17 cellular contexts compared by ENCODE assay signal in the genomic region with DNA sequence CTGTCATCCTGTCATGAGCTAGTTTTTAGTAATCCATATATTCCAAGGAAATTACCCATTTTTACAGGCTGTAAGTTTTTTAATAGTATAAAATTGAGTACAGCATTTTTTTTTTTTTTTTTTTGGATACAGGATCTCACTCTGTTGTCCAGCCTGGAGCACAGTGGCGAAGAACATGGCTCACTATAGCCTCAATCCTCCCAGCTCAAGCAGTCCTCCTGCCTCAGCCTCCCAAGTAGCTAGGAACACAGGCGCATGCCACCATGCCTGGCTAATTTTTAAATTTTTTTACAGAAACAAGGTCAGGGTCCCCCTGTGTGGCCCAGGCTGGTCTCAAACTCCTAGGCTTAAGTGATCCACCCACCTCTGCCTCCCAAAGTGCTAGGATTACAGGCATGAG. TPM values are rescaled to one million over a fixed set of nuclear protein-coding genes. Genes with fewer than 3 reads are reported as not detected.
DNase-seq lines count a peak whose midpoint lies in the region; ATAC-seq and TF ChIP-seq lines count a peak whose summit lies in the region.
"Had no signal": no experiment of that assay in that cellular context is flagged by ENCODE, and none has a peak within 500 bp of the region (broad histone marks: within the 10 kb centered on the region; RNA-seq: fewer than 3 reads in every experiment).

No MANE protein-coding gene starts in this region.

- peaks cover 0 to 55% (median 39%) of the 10 kb centered on the region in 4 donors for H3K36me3 ChIP-seq in stomach

- peaks cover 46% of the 10 kb centered on the region for H3K4me1 Mint-ChIP-seq in activated T-cell treated with anti-CD3 and anti-CD28 coated beads, Interleukin-2, amount 50 U/mL, for 24 hours (ENCODE audit: low read depth)
- peaks cover 32% of the 10 kb centered on the region for H3K4me1 Mint-ChIP-seq in activated T-cell treated with anti-CD3 and anti-CD28 coated beads, Interleukin-2, amount 50 U/mL, for 4 hours (ENCODE audit: low read depth)
- peaks cover 23% of the 10 kb centered on the region for H3K4me1 Mint-ChIP-seq in activated T-helper 17 cell treated with anti-CD3 and anti-CD28 coated beads, Interleukin-2, amount 50 U/mL, for 72 hours
- peaks cover 13 to 44% of the 10 kb centered on the region in 2 donors for H3K4me1 Mint-ChIP-seq in effector memory CD8-positive, alpha-beta T cell (ENCODE audit: low read depth in 2 of 2)
- peaks cover 48% of the 10 kb centered on the region for H3K4me1 Mint-ChIP-seq in stimulated activated effector memory CD8-positive, alpha-beta T cell treated with anti-CD3 and anti-CD28 coated beads, Interleukin-12 subunit alpha, Interleukin-12 subunit beta, amount 100 ng/mL, for 72 hours

- H3K9me3 ChIP-seq in stomach: no peaks in the 10 kb centered on the region
- H3K9me3 ChIP-seq: Caco-2 had no signal

- no peaks in the 10 kb centered on the region for H3K27me3 ChIP-seq in stomach

- no peak for TF ChIP-seq CTCF in stomach (IDR thresholded peaks at IDR 0.05)

- DNase-seq in activated T-cell treated with anti-CD3 and anti-CD28 coated beads, Interleukin-2, amount 50 U/mL, for 24 hours: no peak
- DNase-seq in activated T-cell treated with anti-CD3 and anti-CD28 coated beads, Interleukin-2, amount 50 U/mL, for 4 hours: no peak
- DNase-seq in effector memory CD8-positive, alpha-beta T cell: no peak
- DNase-seq in stimulated activated effector memory CD8-positive, alpha-beta T cell treated with anti-CD3 and anti-CD28 coated beads, Interleukin-12 subunit alpha, Interleukin-12 subunit beta, amount 100 ng/mL, for 72 hours (ENCODE audit: low spot score in 2 of 2): no peak
- DNase-seq in NCI-H187 (lab: John Stamatoyannopoulos, UW): no peak
- no peak for DNase-seq in iPS-NIHi7 (ENCODE audit: extremely low spot score)
- DNase-seq in stomach: no peak
- DNase-seq: Caco-2; CD8-positive, alpha-beta memory T cell; DND-41; GDM1; GM23248; H7 had no signal

- peak overlapping the region; percentile 6 for H3K27ac Mint-ChIP-seq in activated T-cell treated with anti-CD3 and anti-CD28 coated beads, Interleukin-2, amount 50 U/mL, for 24 hours
- peak overlapping the region; percentile 71 for H3K27ac Mint-ChIP-seq in activated T-helper 17 cell treated with anti-CD3 and anti-CD28 coated beads, Interleukin-2, amount 50 U/mL, for 72 hours
- H3K27ac Mint-ChIP-seq in effector memory CD8-positive, alpha-beta T cell: peak overlapping the region; percentile 66 to 75
- peak overlapping the region; percentile 82 for H3K27ac Mint-ChIP-seq in stimulated activated effector memory CD8-positive, alpha-beta T cell treated with anti-CD3 and anti-CD28 coated beads, Interleukin-12 subunit alpha, Interleukin-12 subunit beta, amount 100 ng/mL, for 72 hours

- TF ChIP-seq EP300 in stomach (IDR thresholded peaks at IDR 0.05): no peak

- no peak overlapping the region for H3K27ac ChIP-seq in stomach
- H3K27ac ChIP-seq: 22Rv1, GM23248, HL-60 had no signal

- H3K36me3 Mint-ChIP-seq in activated T-cell treated with anti-CD3 and anti-CD28 coated beads, Interleukin-2, amount 50 U/mL, for 24 hours (ENCODE audit: low read depth): peaks cover 87% of the 10 kb centered on the region
- peaks cover 54% of the 10 kb centered on the region for H3K36me3 Mint-ChIP-seq in activated T-cell treated with anti-CD3 and anti-CD28 coated beads, Interleukin-2, amount 50 U/mL, for 4 hours (ENCODE audit: insufficient read depth)
- peaks cover 100% of the 10 kb centered on the region for H3K36me3 Mint-ChIP-seq in activated T-helper 17 cell treated with anti-CD3 and anti-CD28 coated beads, Interleukin-2, amount 50 U/mL, for 72 hours (ENCODE audit: low read depth)
- H3K36me3 Mint-ChIP-seq in effector memory CD8-positive, alpha-beta T cell (ENCODE audit: insufficient read depth): peaks cover 51% of the 10 kb centered on the region
- peaks cover 99% of the 10 kb centered on the region for H3K36me3 Mint-ChIP-seq in stimulated activated effector memory CD8-positive, alpha-beta T cell treated with anti-CD3 and anti-CD28 coated beads, Interleukin-12 subunit alpha, Interleukin-12 subunit beta, amount 100 ng/mL, for 72 hours

- H3K4me3 ChIP-seq in stomach: no peak overlapping the region
- H3K4me3 ChIP-seq: GM23248 had no signal

- no peak for ATAC-seq in activated T-cell treated with anti-CD3 and anti-CD28 coated beads, Interleukin-2, amount 50 U/mL, for 4 hours
- no peak for ATAC-seq in activated T-helper 17 cell treated with anti-CD3 and anti-CD28 coated beads, Interleukin-2, amount 50 U/mL, for 72 hours (replicated peaks)
- ATAC-seq in effector memory CD8-positive, alpha-beta T cell (replicated peaks): no peak
- no peak for ATAC-seq in stimulated activated effector memory CD8-positive, alpha-beta T cell treated with anti-CD3 and anti-CD28 coated beads, Interleukin-12 subunit alpha, Interleukin-12 subunit beta, amount 100 ng/mL, for 72 hours

- intact Hi-C loops in stomach (cut with DNase I; ENCODE audit: low total_unique reads): no loop called here

- no peak for TF ChIP-seq POLR2A in stomach (IDR thresholded peaks at IDR 0.05)

- H3K9me3 Mint-ChIP-seq in activated T-cell treated with anti-CD3 and anti-CD28 coated beads, Interleukin-2, amount 50 U/mL, for 24 hours: no peaks in the 10 kb centered on the region
- H3K9me3 Mint-ChIP-seq in activated T-cell treated with anti-CD3 and anti-CD28 coated beads, Interleukin-2, amount 50 U/mL, for 4 hours: no peaks in the 10 kb centered on the region
- no peaks in the 10 kb centered on the region for H3K9me3 Mint-ChIP-seq in activated T-helper 17 cell treated with anti-CD3 and anti-CD28 coated beads, Interleukin-2, amount 50 U/mL, for 72 hours
- H3K9me3 Mint-ChIP-seq in effector memory CD8-positive, alpha-beta T cell: no peaks in the 10 kb centered on the region
- H3K9me3 Mint-ChIP-seq in stimulated activated effector memory CD8-positive, alpha-beta T cell treated with anti-CD3 and anti-CD28 coated beads, Interleukin-12 subunit alpha, Interleukin-12 subunit beta, amount 100 ng/mL, for 72 hours: no peaks in the 10 kb centered on the region
- H3K9me3 Mint-ChIP-seq: CD14-positive monocyte; CD8-positive, alpha-beta memory T cell had no signal

- no peak overlapping the region for H3K4me3 Mint-ChIP-seq in activated T-cell treated with anti-CD3 and anti-CD28 coated beads, Interleukin-2, amount 50 U/mL, for 24 hours
- H3K4me3 Mint-ChIP-seq in activated T-cell treated with anti-CD3 and anti-CD28 coated beads, Interleukin-2, amount 50 U/mL, for 4 hours: no peak overlapping the region
- no peak overlapping the region for H3K4me3 Mint-ChIP-seq in activated T-helper 17 cell treated with anti-CD3 and anti-CD28 coated beads, Interleukin-2, amount 50 U/mL, for 72 hours
- no peak overlapping the region for H3K4me3 Mint-ChIP-seq in effector memory CD8-positive, alpha-beta T cell
- H3K4me3 Mint-ChIP-seq in stimulated activated effector memory CD8-positive, alpha-beta T cell treated with anti-CD3 and anti-CD28 coated beads, Interleukin-12 subunit alpha, Interleukin-12 subunit beta, amount 100 ng/mL, for 72 hours: no peak overlapping the region
- H3K4me3 Mint-ChIP-seq: CD14-positive monocyte; CD8-positive, alpha-beta memory T cell had no signal

- peaks cover 0 to 12% (median 3%) of the 10 kb centered on the region in 4 donors for H3K4me1 ChIP-seq in stomach
- H3K4me1 ChIP-seq: Caco-2 had no signal

- WGBS in stomach, 5 donors: 94 to 100% (median 100%) methylated on average over 2 of the region's 2 CpGs

- no peaks in the 10 kb centered on the region for H3K27me3 Mint-ChIP-seq in activated T-cell treated with anti-CD3 and anti-CD28 coated beads, Interleukin-2, amount 50 U/mL, for 24 hours
- H3K27me3 Mint-ChIP-seq in activated T-cell treated with anti-CD3 and anti-CD28 coated beads, Interleukin-2, amount 50 U/mL, for 4 hours (ENCODE audit: low read depth): no peaks in the 10 kb centered on the region
- H3K27me3 Mint-ChIP-seq in activated T-helper 17 cell treated with anti-CD3 and anti-CD28 coated beads, Interleukin-2, amount 50 U/mL, for 72 hours: no peaks in the 10 kb centered on the region
- H3K27me3 Mint-ChIP-seq in effector memory CD8-positive, alpha-beta T cell: no peaks in the 10 kb centered on the region
- H3K27me3 Mint-ChIP-seq: CD8-positive, alpha-beta memory T cell had no signal

RNA-seq across cellular contexts. Expression of a gene that starts 56.5 kb away (rescaled TPM):
- 10 to 100 TPM; 49.7 to 62.9 (median 57.7) TPM for total RNA-seq in activated T-cell treated with anti-CD3 and anti-CD28 coated beads, Interleukin-2, amount 50 U/mL, for 4 hours
- total RNA-seq in activated T-helper 17 cell treated with anti-CD3 and anti-CD28 coated beads, Interleukin-2, amount 50 U/mL, for 72 hours: 100 to 1,000 TPM; 104 to 170 TPM
- total RNA-seq in stomach: 10 to 100 TPM; 19.1 to 54.5 (median 49.6) TPM
- polyA plus RNA-seq in stomach: 10 to 100 TPM in 2 of 3 donors, 1 to 10 TPM in 1; 10.0 to 85.5 (median 14.0) TPM

Comparison
In these comparisons a context has a peak if more than half of its experiments do, and no peak if none do; other contexts are left out.
1. H3K27ac Mint-ChIP-seq: peak in every context shown above with its lines; median percentile 82 in stimulated activated effector memory CD8-positive, alpha-beta T cell treated with anti-CD3 and anti-CD28 coated beads, Interleukin-12 subunit alpha, Interleukin-12 subunit beta, amount 100 ng/mL, for 72 hours; 71 in activated T-helper 17 cell treated with anti-CD3 and anti-CD28 coated beads, Interleukin-2, amount 50 U/mL, for 72 hours; 70 in effector memory CD8-positive, alpha-beta T cell; 6 in activated T-cell treated with anti-CD3 and anti-CD28 coated beads, Interleukin-2, amount 50 U/mL, for 24 hours.